Comparison of ENCODE assay signal across 2 cellular contexts in the genomic region with DNA sequence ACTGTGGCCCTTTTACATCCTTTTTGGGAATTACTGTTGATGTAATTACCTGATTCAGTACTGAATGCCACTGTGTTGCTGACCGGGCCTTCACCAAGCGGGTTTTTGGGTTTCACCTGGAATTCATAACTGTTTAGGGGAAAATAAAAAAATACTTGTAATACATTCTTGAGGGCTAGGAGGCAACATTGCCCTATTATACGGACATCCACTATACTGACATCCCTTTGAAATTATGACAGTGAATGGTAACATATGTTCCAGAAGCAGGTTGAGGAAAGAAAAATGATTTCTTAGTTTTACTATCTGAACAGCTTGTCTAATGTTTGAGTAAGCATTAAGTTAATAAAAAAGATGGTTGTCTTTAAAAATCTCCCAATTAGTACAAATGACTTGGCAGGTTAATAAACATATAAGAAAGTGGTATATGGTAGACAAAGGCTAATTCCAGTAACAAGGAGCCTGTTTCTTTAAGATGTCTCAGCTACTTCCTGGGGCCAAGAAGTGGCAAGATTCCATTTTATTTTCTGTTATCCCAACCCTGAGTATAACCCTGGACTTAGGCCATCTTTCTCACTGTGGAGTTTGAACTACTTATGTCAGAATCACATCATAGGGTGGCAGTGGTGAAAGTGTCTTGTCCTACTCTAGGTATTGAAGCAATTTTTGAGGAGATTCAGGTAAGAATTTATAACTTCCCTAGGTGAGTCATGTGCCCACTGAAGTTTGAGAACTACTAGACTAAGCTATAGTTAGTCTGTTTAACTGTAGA.
TF ChIP-seq lines count a peak whose summit lies in the region.

No MANE protein-coding gene starts in this region.

TF ChIP-seq in liver, 16 proteins besides CTCF, POLR2A, EP300 and RAD21:
- TF ChIP-seq SP1 (IDR thresholded peaks at IDR 0.05) (no peak), JUND (IDR thresholded peaks at IDR 0.05) (no peak), RXRA (IDR thresholded peaks at IDR 0.05) (peak in 1 of 2 donors; percentile 7), HNF4A (conservative IDR thresholded peaks at IDR 0.05) (peak; percentile 53 to 64), TAF1 (conservative IDR thresholded peaks at IDR 0.05) (no peak)

TF ChIP-seq in HepG2, 621 proteins besides CTCF, POLR2A, EP300 and RAD21:
- TF ChIP-seq MED13 (CRISPR knock-in tag; IDR thresholded peaks at IDR 0.05) (no peak), AKAP8 (CRISPR knock-in tag; IDR thresholded peaks at IDR 0.05) (no peak), ZBTB7B (CRISPR knock-in tag; IDR thresholded peaks at IDR 0.05) (no peak), NRL (CRISPR knock-in tag; IDR thresholded peaks at IDR 0.05; ENCODE audit: borderline replicate concordance) (no peak), ZNF737 (CRISPR knock-in tag; IDR thresholded peaks at IDR 0.05; ENCODE audit: borderline replicate concordance) (no peak), ZNF577 (CRISPR knock-in tag; IDR thresholded peaks at IDR 0.05; ENCODE audit: borderline replicate concordance, low read depth) (no peak), CHD4 (IDR thresholded peaks at IDR 0.05; ENCODE audit: borderline replicate concordance, low read length) (no peak), NFATC3 (CRISPR knock-in tag; IDR thresholded peaks at IDR 0.05) (no peak), ZNF563 (CRISPR knock-in tag; IDR thresholded peaks at IDR 0.05) (no peak), FOSL2 (CRISPR knock-in tag; IDR thresholded peaks at IDR 0.05) (no peak), SETDB1 (CRISPR knock-in tag; IDR thresholded peaks at IDR 0.05; ENCODE audit: borderline replicate concordance) (no peak), ZSCAN29 (CRISPR knock-in tag; conservative IDR thresholded peaks at IDR 0.05) (no peak), ZNF136 (CRISPR knock-in tag; IDR thresholded peaks at IDR 0.05; ENCODE audit: low read depth) (no peak), ZNF614 (CRISPR knock-in tag; IDR thresholded peaks at IDR 0.05; ENCODE audit: borderline replicate concordance) (no peak), ARNTL (CRISPR knock-in tag; IDR thresholded peaks at IDR 0.05) (no peak), ZNF383 (CRISPR knock-in tag; IDR thresholded peaks at IDR 0.05; ENCODE audit: borderline replicate concordance) (no peak)
- TF ChIP-seq, protein P1, sequence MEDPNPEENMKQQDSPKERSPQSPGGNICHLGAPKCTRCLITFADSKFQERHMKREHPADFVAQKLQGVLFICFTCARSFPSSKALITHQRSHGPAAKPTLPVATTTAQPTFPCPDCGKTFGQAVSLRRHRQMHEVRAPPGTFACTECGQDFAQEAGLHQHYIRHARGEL (CRISPR knock-in tag; IDR thresholded peaks at IDR 0.05), result no peak
- TF ChIP-seq, protein P2, sequence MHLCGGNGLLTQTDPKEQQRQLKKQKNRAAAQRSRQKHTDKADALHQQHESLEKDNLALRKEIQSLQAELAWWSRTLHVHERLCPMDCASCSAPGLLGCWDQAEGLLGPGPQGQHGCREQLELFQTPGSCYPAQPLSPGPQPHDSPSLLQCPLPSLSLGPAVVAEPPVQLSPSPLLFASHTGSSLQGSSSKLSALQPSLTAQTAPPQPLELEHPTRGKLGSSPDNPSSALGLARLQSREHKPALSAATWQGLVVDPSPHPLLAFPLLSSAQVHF (CRISPR knock-in tag; IDR thresholded peaks at IDR 0.05), result no peak
- TF ChIP-seq, protein P3, sequence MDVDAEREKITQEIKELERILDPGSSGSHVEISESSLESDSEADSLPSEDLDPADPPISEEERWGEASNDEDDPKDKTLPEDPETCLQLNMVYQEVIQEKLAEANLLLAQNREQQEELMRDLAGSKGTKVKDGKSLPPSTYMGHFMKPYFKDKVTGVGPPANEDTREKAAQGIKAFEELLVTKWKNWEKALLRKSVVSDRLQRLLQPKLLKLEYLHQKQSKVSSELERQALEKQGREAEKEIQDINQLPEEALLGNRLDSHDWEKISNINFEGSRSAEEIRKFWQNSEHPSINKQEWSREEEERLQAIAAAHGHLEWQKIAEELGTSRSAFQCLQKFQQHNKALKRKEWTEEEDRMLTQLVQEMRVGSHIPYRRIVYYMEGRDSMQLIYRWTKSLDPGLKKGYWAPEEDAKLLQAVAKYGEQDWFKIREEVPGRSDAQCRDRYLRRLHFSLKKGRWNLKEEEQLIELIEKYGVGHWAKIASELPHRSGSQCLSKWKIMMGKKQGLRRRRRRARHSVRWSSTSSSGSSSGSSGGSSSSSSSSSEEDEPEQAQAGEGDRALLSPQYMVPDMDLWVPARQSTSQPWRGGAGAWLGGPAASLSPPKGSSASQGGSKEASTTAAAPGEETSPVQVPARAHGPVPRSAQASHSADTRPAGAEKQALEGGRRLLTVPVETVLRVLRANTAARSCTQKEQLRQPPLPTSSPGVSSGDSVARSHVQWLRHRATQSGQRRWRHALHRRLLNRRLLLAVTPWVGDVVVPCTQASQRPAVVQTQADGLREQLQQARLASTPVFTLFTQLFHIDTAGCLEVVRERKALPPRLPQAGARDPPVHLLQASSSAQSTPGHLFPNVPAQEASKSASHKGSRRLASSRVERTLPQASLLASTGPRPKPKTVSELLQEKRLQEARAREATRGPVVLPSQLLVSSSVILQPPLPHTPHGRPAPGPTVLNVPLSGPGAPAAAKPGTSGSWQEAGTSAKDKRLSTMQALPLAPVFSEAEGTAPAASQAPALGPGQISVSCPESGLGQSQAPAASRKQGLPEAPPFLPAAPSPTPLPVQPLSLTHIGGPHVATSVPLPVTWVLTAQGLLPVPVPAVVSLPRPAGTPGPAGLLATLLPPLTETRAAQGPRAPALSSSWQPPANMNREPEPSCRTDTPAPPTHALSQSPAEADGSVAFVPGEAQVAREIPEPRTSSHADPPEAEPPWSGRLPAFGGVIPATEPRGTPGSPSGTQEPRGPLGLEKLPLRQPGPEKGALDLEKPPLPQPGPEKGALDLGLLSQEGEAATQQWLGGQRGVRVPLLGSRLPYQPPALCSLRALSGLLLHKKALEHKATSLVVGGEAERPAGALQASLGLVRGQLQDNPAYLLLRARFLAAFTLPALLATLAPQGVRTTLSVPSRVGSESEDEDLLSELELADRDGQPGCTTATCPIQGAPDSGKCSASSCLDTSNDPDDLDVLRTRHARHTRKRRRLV (CRISPR knock-in tag; IDR thresholded peaks at IDR 0.05), result no peak
